In genomic region chr9:129938291-129938979, GRCh38 we compare ENCODE assay signal across 8 cellular contexts.
DNase-seq lines count a peak whose midpoint lies in the region; ATAC-seq and TF ChIP-seq lines count a peak whose summit lies in the region.
"Had no signal": no experiment of that assay in that cellular context is flagged by ENCODE, and none has a peak within 500 bp of the region (broad histone marks: within the 10 kb centered on the region; RNA-seq: fewer than 3 reads in every experiment).

No MANE protein-coding gene starts in this region.

- H3K27me3 ChIP-seq in H9 (ENCODE audit: insufficient read depth, low read length), result no peaks in the 10 kb centered on the region

- no peak overlapping the region for H2BK120ac ChIP-seq in H9 (ENCODE audit: low read depth, low read length, poor library complexity, severe bottlenecking)

- no CpG with 5 or more reads among the region's 2 CpGs for WGBS in H9 (ENCODE audit: extremely low coverage, insufficient read length, low lambda C conversion rate)

- DNase-seq in H9, result no peak
- no peak for DNase-seq in activated CD8-positive, alpha-beta T cell treated with anti-CD3 and anti-CD28 coated beads for 36 hours
- peak; percentile 62 for DNase-seq in fibroblast of the conjunctiva (ENCODE audit: low read depth)
- DNase-seq in stimulated activated naive CD8-positive, alpha-beta T cell treated with anti-CD3 and anti-CD28 coated beads, Interleukin-15, amount 100 ng/mL, for 72 hours, result no peak
- DNase-seq in stimulated activated CD4-positive, alpha-beta T cell treated with anti-CD3 and anti-CD28 coated beads, Interleukin-4, amount 100 ng/mL, for 1 hour, result no peak
- no peak for DNase-seq in NOMO-1 (lab: John Stamatoyannopoulos, UW; ENCODE audit: unreplicated experiment in 2 of 2)

- intact Hi-C loops in activated CD8-positive, alpha-beta T cell treated with anti-CD3 and anti-CD28 coated beads for 36 hours (cut with micrococcal nuclease), result no loop called here

- H3K27ac Mint-ChIP-seq in H9, result peak overlapping the region in 2 of 3 experiments; percentile 43 to 95; a peak in 5 of 7 replicates
- H3K27ac Mint-ChIP-seq in activated CD8-positive, alpha-beta T cell treated with anti-CD3 and anti-CD28 coated beads for 36 hours, result peak overlapping the region; percentile 80
- peak overlapping the region; percentile 58 to 76 for H3K27ac Mint-ChIP-seq in stimulated activated naive CD8-positive, alpha-beta T cell treated with anti-CD3 and anti-CD28 coated beads, Interleukin-15, amount 100 ng/mL, for 72 hours

- no peaks in the 10 kb centered on the region for H4K20me1 ChIP-seq in H9 (ENCODE audit: control insufficient read depth, insufficient read depth, insufficient read length)

- H3K4me1 Mint-ChIP-seq in H9, result peaks cover 22 to 32% of the 10 kb centered on the region in 2 experiments
- peaks cover 63% of the 10 kb centered on the region for H3K4me1 Mint-ChIP-seq in activated CD8-positive, alpha-beta T cell treated with anti-CD3 and anti-CD28 coated beads for 36 hours (ENCODE audit: low read depth)
- H3K4me1 Mint-ChIP-seq in stimulated activated naive CD8-positive, alpha-beta T cell treated with anti-CD3 and anti-CD28 coated beads, Interleukin-15, amount 100 ng/mL, for 72 hours, result peaks cover 74% of the 10 kb centered on the region

- H3K4ac ChIP-seq in H9 (ENCODE audit: low read depth, low read length), result no peak overlapping the region

- H3K36me3 Mint-ChIP-seq in H9 (ENCODE audit: insufficient read depth in 1 of 3, low read depth in 3 of 3), result peaks cover 16 to 28% (median 17%) of the 10 kb centered on the region in 3 experiments
- H3K36me3 Mint-ChIP-seq in activated CD8-positive, alpha-beta T cell treated with anti-CD3 and anti-CD28 coated beads for 36 hours (ENCODE audit: low read depth), result peaks cover 73% of the 10 kb centered on the region

- H3K4me3 Mint-ChIP-seq in H9, result 0 out of 5 replicates have a peak overlapping the region, but pooled peaks of 1 of the 2 experiments have one; percentile 14
- H3K4me3 Mint-ChIP-seq in activated CD8-positive, alpha-beta T cell treated with anti-CD3 and anti-CD28 coated beads for 36 hours, result no peak overlapping the region
- no peak overlapping the region for H3K4me3 Mint-ChIP-seq in stimulated activated naive CD8-positive, alpha-beta T cell treated with anti-CD3 and anti-CD28 coated beads, Interleukin-15, amount 100 ng/mL, for 72 hours
- H3K4me3 Mint-ChIP-seq: T-helper 1 cell treated with Interleukin-12 subunit alpha and Interleukin-12 subunit beta and Interleukin-4 antibody, amounts not matched to agents 30 μg/mL and 1 μg/mL, for 36 hours had no signal

- no peak overlapping the region for H2BK5ac ChIP-seq in H9 (ENCODE audit: insufficient read length, low read length)

- peaks cover 14 to 19% of the 10 kb centered on the region in 2 experiments for H3K9me3 Mint-ChIP-seq in H9
- peaks cover 14% of the 10 kb centered on the region for H3K9me3 Mint-ChIP-seq in activated CD8-positive, alpha-beta T cell treated with anti-CD3 and anti-CD28 coated beads for 36 hours
- peaks cover 6 to 11% of the 10 kb centered on the region in 2 donors for H3K9me3 Mint-ChIP-seq in stimulated activated naive CD8-positive, alpha-beta T cell treated with anti-CD3 and anti-CD28 coated beads, Interleukin-15, amount 100 ng/mL, for 72 hours

- no peaks in the 10 kb centered on the region for H3K79me2 ChIP-seq in H9 (ENCODE audit: insufficient read depth, low read length)

- POLR2A ChIA-PET in activated CD8-positive, alpha-beta T cell treated with anti-CD3 and anti-CD28 coated beads for 36 hours (lab: Charles Lee), result interaction anchor here (0.6 to 1.6 kb wide), 7 partner anchors 19 to 1059 kb away, joined by 3 to 5 read pairs (median 4); no protein-coding TSS in a partner anchor

- peak overlapping the region; percentile 47 for H3K27ac ChIP-seq in H9 (ENCODE audit: insufficient read length, low read depth, low read length)

- no peak overlapping the region for H3K14ac ChIP-seq in H9 (ENCODE audit: insufficient read depth, low read length)

- H3K23ac ChIP-seq in H9 (ENCODE audit: insufficient read length, low read depth, low read length), result no peak overlapping the region

- H3K18ac ChIP-seq in H9 (ENCODE audit: insufficient read length, low read depth, low read length), result no peak overlapping the region

- no peak overlapping the region for H4K91ac ChIP-seq in H9 (ENCODE audit: insufficient read length, low read depth, low read length)

- no peaks in the 10 kb centered on the region for H3K27me3 Mint-ChIP-seq in H9 (ENCODE audit: low read depth)
- no peaks in the 10 kb centered on the region for H3K27me3 Mint-ChIP-seq in activated CD8-positive, alpha-beta T cell treated with anti-CD3 and anti-CD28 coated beads for 36 hours
- H3K27me3 Mint-ChIP-seq in stimulated activated naive CD8-positive, alpha-beta T cell treated with anti-CD3 and anti-CD28 coated beads, Interleukin-15, amount 100 ng/mL, for 72 hours, result no peaks in the 10 kb centered on the region

- no peak overlapping the region for H3T11ph ChIP-seq in H9 (ENCODE audit: low read length)

- H3K4me1 ChIP-seq in H9 (ENCODE audit: insufficient read depth, low read length), result no peaks in the 10 kb centered on the region

- no peak overlapping the region for H2BK15ac ChIP-seq in H9 (ENCODE audit: low read depth, low read length)

- H3K56ac ChIP-seq in H9 (ENCODE audit: insufficient read length, low read depth, low read length), result no peak overlapping the region

- H4K8ac ChIP-seq in H9 (replicated peaks; ENCODE audit: insufficient read length, low read depth, low read length), result no peak overlapping the region

- no peaks in the 10 kb centered on the region for H3K23me2 ChIP-seq in H9 (ENCODE audit: insufficient read length, low read depth, low read length, poor library complexity, severe bottlenecking)

- H2BK20ac ChIP-seq in H9 (ENCODE audit: low read depth, low read length, poor library complexity, severe bottlenecking), result no peak overlapping the region

- no peak overlapping the region for H3K9ac ChIP-seq in H9 (ENCODE audit: extremely low read depth, insufficient read length, low read length)

- CTCF ChIA-PET in activated CD8-positive, alpha-beta T cell treated with anti-CD3 and anti-CD28 coated beads for 36 hours (lab: Charles Lee), result interaction anchor here (1.3 kb wide), 1 partner anchor 19 kb away, joined by 3 read pairs; no protein-coding TSS in a partner anchor

- H3K9me3 ChIP-seq in H9 (ENCODE audit: control insufficient read depth, low read depth, low read length), result peaks cover 5% of the 10 kb centered on the region

- no peak overlapping the region for H3K4me2 ChIP-seq in H9 (ENCODE audit: insufficient read depth, insufficient read length, low read length)

- no peak for TF ChIP-seq CTCF in H9 (conservative IDR thresholded peaks at IDR 0.05)
- no peak for TF ChIP-seq CTCF in activated CD8-positive, alpha-beta T cell treated with anti-CD3 and anti-CD28 coated beads for 36 hours (IDR thresholded peaks at IDR 0.05)

- H2AK5ac ChIP-seq in H9 (ENCODE audit: insufficient read length, low read length), result no peak overlapping the region

- H4K5ac ChIP-seq in H9 (ENCODE audit: insufficient read length, low read depth, low read length), result no peak overlapping the region

- no peaks in the 10 kb centered on the region for H3K79me1 ChIP-seq in H9 (ENCODE audit: insufficient read depth, low read depth, low read length, poor library complexity, severe bottlenecking)

- no peak overlapping the region for H2BK12ac ChIP-seq in H9 (ENCODE audit: insufficient read length, low read depth, low read length)

- H2AFZ ChIP-seq in H9 (ENCODE audit: low read length), result no peak overlapping the region

- ATAC-seq in activated CD8-positive, alpha-beta T cell treated with anti-CD3 and anti-CD28 coated beads for 36 hours, result no peak
- ATAC-seq in stimulated activated naive CD8-positive, alpha-beta T cell treated with anti-CD3 and anti-CD28 coated beads, Interleukin-15, amount 100 ng/mL, for 72 hours, result no peak
- no peak for ATAC-seq in HG03469 (IDR thresholded peaks at IDR 0.05; ENCODE audit: unreplicated experiment)
